Comparison of ENCODE assay signal across 16 cellular contexts in genomic region chr5:114411380-114411931, GRCh38. TPM values are rescaled to one million over a fixed set of nuclear protein-coding genes. Genes with fewer than 3 reads are reported as not detected.
"Had no signal": no experiment of that assay in that cellular context is flagged by ENCODE, and none has a peak within 500 bp of the region (broad histone marks: within the 10 kb centered on the region; RNA-seq: fewer than 3 reads in every experiment).

No MANE protein-coding gene starts in this region.

- H3K4me1 ChIP-seq: suprapubic skin had no signal

- H3K36me3 ChIP-seq: sigmoid colon, suprapubic skin had no signal

- ATAC-seq: activated T-helper 17 cell treated with anti-CD3 and anti-CD28 coated beads, Interleukin-2, amount 50 U/mL, for 72 hours; effector memory CD8-positive, alpha-beta T cell; naive thymus-derived CD8-positive, alpha-beta T cell; stimulated activated naive CD8-positive, alpha-beta T cell treated with anti-CD3 and anti-CD28 coated beads, Interleukin-15, Interleukin-2, amounts not matched to agents 100 U/mL and 50 U/mL, for 24 hours had no signal

- DNase-seq: activated B cell treated with CpG ODN at 0.5 μM for 24 hours; activated CD4-positive, alpha-beta T cell treated with anti-CD3 and anti-CD28 coated beads, Interleukin-2, amount 50 U/mL, for 1 hour; activated naive CD4-positive, alpha-beta T cell treated with anti-CD3 and anti-CD28 coated beads, Interleukin-2, amount 10 ng/mL, durations not matched to agents 7 days and 5 days; activated T-cell treated with anti-CD3 and anti-CD28 coated beads for 4 hours; effector memory CD8-positive, alpha-beta T cell; immature natural killer cell; naive thymus-derived CD8-positive, alpha-beta T cell; sigmoid colon; stimulated activated CD4-positive, alpha-beta T cell treated with anti-CD3 and anti-CD28 coated beads, Interleukin-2, amount 100 ng/mL, for 48 hours; stimulated activated naive CD8-positive, alpha-beta T cell treated with anti-CD3 and anti-CD28 coated beads, Interleukin-15, Interleukin-2, amounts not matched to agents 100 U/mL and 50 U/mL, for 24 hours; T-helper 1 cell had no signal

- H3K27me3 ChIP-seq: sigmoid colon, suprapubic skin had no signal

- H3K9me3 ChIP-seq: sigmoid colon, suprapubic skin had no signal

- H3K4me3 ChIP-seq: sigmoid colon, suprapubic skin had no signal

- H3K27ac ChIP-seq: sigmoid colon, suprapubic skin had no signal

RNA-seq across cellular contexts. Expression of gene KCNN2, which starts 49.6 kb away (rescaled TPM):
- total RNA-seq: activated B cell treated with CpG ODN at 0.5 μM for 24 hours; activated CD8-positive, alpha-beta memory T cell treated with anti-CD3 and anti-CD28 coated beads for 36 hours; activated T-helper 17 cell treated with anti-CD3 and anti-CD28 coated beads, Interleukin-2, amount 50 U/mL, for 72 hours; epithelial cell of proximal tubule; mononuclear cell; naive thymus-derived CD8-positive, alpha-beta T cell had no signal
- polyA plus RNA-seq: immature natural killer cell; naive thymus-derived CD8-positive, alpha-beta T cell had no signal
